Comparison of ENCODE assay signal across 11 cellular contexts in the genomic region with DNA sequence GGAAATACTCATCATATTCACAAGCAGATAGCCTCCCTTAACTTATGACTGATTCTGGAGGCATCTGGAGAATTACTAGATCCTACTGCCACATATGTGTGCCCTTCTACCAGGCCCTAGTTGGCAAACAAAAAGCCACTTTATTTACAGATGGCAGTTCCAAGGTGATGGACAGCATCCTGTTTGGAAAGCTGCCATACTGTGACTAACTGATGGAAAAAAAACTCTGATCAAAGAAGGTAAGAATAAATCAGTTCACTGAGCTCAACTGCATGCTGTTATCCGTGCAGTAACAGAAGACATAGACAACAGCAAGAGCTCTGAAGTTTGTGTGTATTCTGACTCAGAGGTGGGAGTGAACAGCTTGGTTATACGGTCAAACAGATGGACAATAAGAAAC.
DNase-seq lines count a peak whose midpoint lies in the region; ATAC-seq, FAIRE-seq and TF ChIP-seq lines count a peak whose summit lies in the region.
"Had no signal": no experiment of that assay in that cellular context is flagged by ENCODE, and none has a peak within 500 bp of the region (broad histone marks: within the 10 kb centered on the region; RNA-seq: fewer than 3 reads in every experiment).

No MANE protein-coding gene starts in this region.

- no peak overlapping the region for H3K4me3 ChIP-seq in right cardiac atrium (ENCODE audit: low read length)
- H3K4me3 ChIP-seq in fibroblast of lung (replicated peaks in 1 of 4; ENCODE audit: control extremely low read depth in 1 of 4, insufficient read depth in 1 of 4, low read depth in 3 of 4, low read length in 4 of 4): no peak overlapping the region
- H3K4me3 ChIP-seq: BLaER1 treated with 17β-estradiol and CSF1 and Interleukin-3, amounts not matched to agents 10 nM and 100 nM; transverse colon had no signal

- intact Hi-C loops in Right ventricle myocardium superior (cut with DNase I) (no loop called here), right cardiac atrium (cut with DNase I) (no loop called here)
- intact Hi-C loops in activated CD8-positive, alpha-beta T cell treated with anti-CD3 and anti-CD28 coated beads for 36 hours (cut with micrococcal nuclease): no loop called here

- FAIRE-seq in urothelium cell line (lab: Jason Lieb, UNC): no peak

- H4K20me1 ChIP-seq in fibroblast of lung (ENCODE audit: control insufficient read depth, extremely low read depth, insufficient read depth, low read length): no peaks in the 10 kb centered on the region

- DNase-seq in Right ventricle myocardium superior: no peak
- DNase-seq in right cardiac atrium: no peak
- DNase-seq in RKO (ENCODE audit: low spot score): peak; percentile 55
- DNase-seq in fibroblast of lung (ENCODE audit: low read depth in 2 of 2): peak; percentile 50 to 77
- DNase-seq in urothelium cell line (ENCODE audit: low spot score): peak; percentile 67
- DNase-seq in GM19240 (ENCODE audit: insufficient read length, low spot score): no peak
- no peak for DNase-seq in activated CD8-positive, alpha-beta T cell treated with anti-CD3 and anti-CD28 coated beads for 36 hours
- DNase-seq: activated T-cell treated with anti-CD3 and anti-CD28 coated beads, Interleukin-2, amount 50 U/mL, for 72 hours; transverse colon had no signal

- peaks cover 72% of the 10 kb centered on the region for H3K36me3 Mint-ChIP-seq in activated CD8-positive, alpha-beta T cell treated with anti-CD3 and anti-CD28 coated beads for 36 hours (ENCODE audit: low read depth)

- CTCF ChIA-PET in activated CD8-positive, alpha-beta T cell treated with anti-CD3 and anti-CD28 coated beads for 36 hours (lab: Charles Lee): no interaction called here

- H3K4me3 Mint-ChIP-seq in activated CD8-positive, alpha-beta T cell treated with anti-CD3 and anti-CD28 coated beads for 36 hours: no peak overlapping the region
- H3K4me3 Mint-ChIP-seq: activated T-cell treated with anti-CD3 and anti-CD28 coated beads, Interleukin-2, amount 50 U/mL, for 72 hours had no signal

- H3K4me1 ChIP-seq in right cardiac atrium (ENCODE audit: control insufficient read depth, insufficient read depth, low read length) (no peaks in the 10 kb centered on the region), fibroblast of lung (ENCODE audit: control insufficient read depth, extremely low read depth, insufficient read depth, low read length) (peaks cover 2% of the 10 kb centered on the region)
- H3K4me1 ChIP-seq: transverse colon had no signal

- WGBS in right cardiac atrium: 72% methylated on average over 2 of the region's 2 CpGs

- no peak overlapping the region for H2AFZ ChIP-seq in fibroblast of lung (ENCODE audit: low read length)

- peak; percentile 31 for ATAC-seq in Right ventricle myocardium superior (ENCODE audit: poor library complexity)
- no peak for ATAC-seq in right cardiac atrium
- ATAC-seq in HG02981 (IDR thresholded peaks at IDR 0.05; ENCODE audit: unreplicated experiment): no peak
- ATAC-seq in activated CD8-positive, alpha-beta T cell treated with anti-CD3 and anti-CD28 coated beads for 36 hours: no peak
- ATAC-seq: activated T-cell treated with anti-CD3 and anti-CD28 coated beads, Interleukin-2, amount 50 U/mL, for 72 hours had no signal

- H3K79me2 ChIP-seq in fibroblast of lung (ENCODE audit: control insufficient read depth, insufficient read depth, low read length): no peaks in the 10 kb centered on the region

- POLR2A ChIA-PET in activated CD8-positive, alpha-beta T cell treated with anti-CD3 and anti-CD28 coated beads for 36 hours (lab: Charles Lee): no interaction called here

- H3K9me3 ChIP-seq in right cardiac atrium (ENCODE audit: control insufficient read depth, low read length) (no peaks in the 10 kb centered on the region), fibroblast of lung (ENCODE audit: control insufficient read depth, insufficient read depth, low read depth, low read length) (no peaks in the 10 kb centered on the region)

- H3K27me3 ChIP-seq in right cardiac atrium (ENCODE audit: control insufficient read depth, insufficient read depth) (no peaks in the 10 kb centered on the region), fibroblast of lung (ENCODE audit: control insufficient read depth, insufficient read depth, low read length) (no peaks in the 10 kb centered on the region)
- H3K27me3 ChIP-seq: BLaER1 treated with 17β-estradiol and CSF1 and Interleukin-3, amounts not matched to agents 10 nM and 100 nM; transverse colon had no signal

- no peaks in the 10 kb centered on the region for H3K4me1 Mint-ChIP-seq in activated CD8-positive, alpha-beta T cell treated with anti-CD3 and anti-CD28 coated beads for 36 hours (ENCODE audit: low read depth)

- no peak overlapping the region for H3K27ac ChIP-seq in right cardiac atrium (ENCODE audit: low read length)
- no peak overlapping the region for H3K27ac ChIP-seq in fibroblast of lung (ENCODE audit: insufficient read depth, low read length)
- H3K27ac ChIP-seq: BLaER1 treated with 17β-estradiol and CSF1 and Interleukin-3, amounts not matched to agents 10 nM and 100 nM; transverse colon had no signal

- no peak overlapping the region for H3K4me2 ChIP-seq in fibroblast of lung (ENCODE audit: extremely low read depth, insufficient read depth, low read length)
- H3K4me2 ChIP-seq: BLaER1 treated with 17β-estradiol and CSF1 and Interleukin-3, amounts not matched to agents 10 nM and 100 nM had no signal

- TF ChIP-seq CTCF in fibroblast of lung (conservative IDR thresholded peaks at IDR 0.05 in 1 of 2, IDR thresholded peaks at IDR 0.05 in 1 of 2; ENCODE audit: low read depth in 1 of 2, low read length in 2 of 2): no peak
- TF ChIP-seq CTCF in activated CD8-positive, alpha-beta T cell treated with anti-CD3 and anti-CD28 coated beads for 36 hours (IDR thresholded peaks at IDR 0.05): no peak

- H3K36me3 ChIP-seq in fibroblast of lung (ENCODE audit: control insufficient read depth, insufficient read depth, low read length): no peaks in the 10 kb centered on the region

- H3K9me3 Mint-ChIP-seq in activated CD8-positive, alpha-beta T cell treated with anti-CD3 and anti-CD28 coated beads for 36 hours: peaks cover 31% of the 10 kb centered on the region

- no peak overlapping the region for H3K9ac ChIP-seq in fibroblast of lung (ENCODE audit: insufficient read depth, low read length)
- H3K9ac ChIP-seq: BLaER1 treated with 17β-estradiol and CSF1 and Interleukin-3, amounts not matched to agents 10 nM and 100 nM had no signal

- no peaks in the 10 kb centered on the region for H3K27me3 Mint-ChIP-seq in activated CD8-positive, alpha-beta T cell treated with anti-CD3 and anti-CD28 coated beads for 36 hours

- H3K27ac Mint-ChIP-seq in activated CD8-positive, alpha-beta T cell treated with anti-CD3 and anti-CD28 coated beads for 36 hours: no peak overlapping the region
- H3K27ac Mint-ChIP-seq: activated T-cell treated with anti-CD3 and anti-CD28 coated beads, Interleukin-2, amount 50 U/mL, for 72 hours had no signal

Comparison
In these comparisons a context has a peak if more than half of its experiments do, and no peak if none do; other contexts are left out.
1. DNase-seq: peak in RKO (single experiment), fibroblast of lung (2 of 2) and urothelium cell line (single experiment); none in Right ventricle myocardium superior (single experiment), right cardiac atrium (0 of 3), GM19240 (single experiment) and activated CD8-positive, alpha-beta T cell treated with anti-CD3 and anti-CD28 coated beads for 36 hours (single experiment).